In the genomic region with DNA sequence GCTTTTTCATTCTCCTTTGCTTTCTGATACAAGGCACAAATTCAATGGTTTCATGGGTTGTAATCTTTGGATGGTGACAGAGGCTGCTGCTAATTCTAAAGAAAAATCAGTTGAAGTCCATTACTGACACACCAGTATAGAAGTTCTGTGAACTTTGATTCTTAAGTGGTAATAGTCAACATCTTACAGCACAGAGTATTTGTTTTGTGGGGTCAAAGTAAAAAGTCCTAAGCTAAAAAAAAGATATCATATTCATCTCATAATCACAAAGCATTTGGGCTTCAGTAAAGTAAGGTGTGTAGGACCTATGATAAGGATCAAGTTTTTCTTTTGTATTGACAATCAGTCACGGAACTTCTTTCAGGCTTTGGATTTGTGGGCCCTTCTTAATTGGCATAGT, we compare ENCODE assay signal across 1 cellular context.
TF ChIP-seq lines count a peak whose summit lies in the region.

No MANE protein-coding gene starts in this region.

TF ChIP-seq in GM12878, 131 proteins besides CTCF, POLR2A, EP300 and RAD21:
- TF ChIP-seq CBX3 (IDR thresholded peaks at IDR 0.05; ENCODE audit: borderline replicate concordance, low read depth) (no peak), CREM (IDR thresholded peaks at IDR 0.05; ENCODE audit: low read depth) (no peak), MYC (IDR thresholded peaks at IDR 0.05; ENCODE audit: insufficient read depth, insufficient read length, insufficient replicate concordance, low read length, severe bottlenecking) (no peak), KDM1A (IDR thresholded peaks at IDR 0.05; ENCODE audit: borderline replicate concordance) (no peak), MTA2 (IDR thresholded peaks at IDR 0.05; ENCODE audit: low read depth) (no peak), SMC3 (IDR thresholded peaks at IDR 0.05; ENCODE audit: borderline replicate concordance, low read length) (no peak), SREBF1 (IDR thresholded peaks at IDR 0.05; ENCODE audit: low read length) (no peak), GATAD2B (conservative IDR thresholded peaks at IDR 0.05; ENCODE audit: low read depth) (no peak), SRF (IDR thresholded peaks at IDR 0.05; ENCODE audit: low read depth in 2 of 2, low read length in 2 of 2) (no peak), SREBF2 (IDR thresholded peaks at IDR 0.05; ENCODE audit: low read length) (no peak), TCF3 (IDR thresholded peaks at IDR 0.05; ENCODE audit: borderline replicate concordance, insufficient read depth, low read depth, low read length) (no peak), GABPA (IDR thresholded peaks at IDR 0.05; ENCODE audit: low read depth) (no peak)
- TF ChIP-seq, protein P1, sequence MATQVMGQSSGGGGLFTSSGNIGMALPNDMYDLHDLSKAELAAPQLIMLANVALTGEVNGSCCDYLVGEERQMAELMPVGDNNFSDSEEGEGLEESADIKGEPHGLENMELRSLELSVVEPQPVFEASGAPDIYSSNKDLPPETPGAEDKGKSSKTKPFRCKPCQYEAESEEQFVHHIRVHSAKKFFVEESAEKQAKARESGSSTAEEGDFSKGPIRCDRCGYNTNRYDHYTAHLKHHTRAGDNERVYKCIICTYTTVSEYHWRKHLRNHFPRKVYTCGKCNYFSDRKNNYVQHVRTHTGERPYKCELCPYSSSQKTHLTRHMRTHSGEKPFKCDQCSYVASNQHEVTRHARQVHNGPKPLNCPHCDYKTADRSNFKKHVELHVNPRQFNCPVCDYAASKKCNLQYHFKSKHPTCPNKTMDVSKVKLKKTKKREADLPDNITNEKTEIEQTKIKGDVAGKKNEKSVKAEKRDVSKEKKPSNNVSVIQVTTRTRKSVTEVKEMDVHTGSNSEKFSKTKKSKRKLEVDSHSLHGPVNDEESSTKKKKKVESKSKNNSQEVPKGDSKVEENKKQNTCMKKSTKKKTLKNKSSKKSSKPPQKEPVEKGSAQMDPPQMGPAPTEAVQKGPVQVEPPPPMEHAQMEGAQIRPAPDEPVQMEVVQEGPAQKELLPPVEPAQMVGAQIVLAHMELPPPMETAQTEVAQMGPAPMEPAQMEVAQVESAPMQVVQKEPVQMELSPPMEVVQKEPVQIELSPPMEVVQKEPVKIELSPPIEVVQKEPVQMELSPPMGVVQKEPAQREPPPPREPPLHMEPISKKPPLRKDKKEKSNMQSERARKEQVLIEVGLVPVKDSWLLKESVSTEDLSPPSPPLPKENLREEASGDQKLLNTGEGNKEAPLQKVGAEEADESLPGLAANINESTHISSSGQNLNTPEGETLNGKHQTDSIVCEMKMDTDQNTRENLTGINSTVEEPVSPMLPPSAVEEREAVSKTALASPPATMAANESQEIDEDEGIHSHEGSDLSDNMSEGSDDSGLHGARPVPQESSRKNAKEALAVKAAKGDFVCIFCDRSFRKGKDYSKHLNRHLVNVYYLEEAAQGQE (IDR thresholded peaks at IDR 0.05; ENCODE audit: low read depth, low read length): no peak
- TF ChIP-seq, protein P2, sequence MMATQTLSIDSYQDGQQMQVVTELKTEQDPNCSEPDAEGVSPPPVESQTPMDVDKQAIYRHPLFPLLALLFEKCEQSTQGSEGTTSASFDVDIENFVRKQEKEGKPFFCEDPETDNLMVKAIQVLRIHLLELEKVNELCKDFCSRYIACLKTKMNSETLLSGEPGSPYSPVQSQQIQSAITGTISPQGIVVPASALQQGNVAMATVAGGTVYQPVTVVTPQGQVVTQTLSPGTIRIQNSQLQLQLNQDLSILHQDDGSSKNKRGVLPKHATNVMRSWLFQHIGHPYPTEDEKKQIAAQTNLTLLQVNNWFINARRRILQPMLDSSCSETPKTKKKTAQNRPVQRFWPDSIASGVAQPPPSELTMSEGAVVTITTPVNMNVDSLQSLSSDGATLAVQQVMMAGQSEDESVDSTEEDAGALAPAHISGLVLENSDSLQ (IDR thresholded peaks at IDR 0.05): no peak
